ENCODE assay signal across 1 cellular context in genomic region chr7:75842836-75843446, GRCh38.
A peak's percentile ranks its signal among the peaks of the same experiment; 100 is the strongest.
TF ChIP-seq lines count a peak whose summit lies in the region.

No MANE protein-coding gene starts in this region.

TF ChIP-seq in K562, 482 proteins besides CTCF, POLR2A, EP300 and RAD21 (continued from another document and continues in another):
- TF ChIP-seq NEUROD1 (IDR thresholded peaks at IDR 0.05; ENCODE audit: borderline replicate concordance, low read depth, low read length, partially characterized antibody) = peak; percentile 40
- TF ChIP-seq SRF (CRISPR knock-in tag; IDR thresholded peaks at IDR 0.05) = no peak
- TF ChIP-seq RBM15 (IDR thresholded peaks at IDR 0.05; ENCODE audit: insufficient read depth, low read length) = no peak
- TF ChIP-seq ZNF830 (CRISPR knock-in tag; IDR thresholded peaks at IDR 0.05) = no peak
- no peak for TF ChIP-seq TOE1 (IDR thresholded peaks at IDR 0.05; ENCODE audit: borderline replicate concordance)
- TF ChIP-seq TOE1 (CRISPR knock-in tag; IDR thresholded peaks at IDR 0.05; ENCODE audit: borderline replicate concordance, low read depth) = no peak
- TF ChIP-seq SMC3 (conservative IDR thresholded peaks at IDR 0.05; ENCODE audit: insufficient read depth, low read depth, low read length) = no peak
- TF ChIP-seq NONO (IDR thresholded peaks at IDR 0.05; ENCODE audit: low read depth in 2 of 2, low read length in 1 of 2) = no peak
- TF ChIP-seq, protein P1, sequence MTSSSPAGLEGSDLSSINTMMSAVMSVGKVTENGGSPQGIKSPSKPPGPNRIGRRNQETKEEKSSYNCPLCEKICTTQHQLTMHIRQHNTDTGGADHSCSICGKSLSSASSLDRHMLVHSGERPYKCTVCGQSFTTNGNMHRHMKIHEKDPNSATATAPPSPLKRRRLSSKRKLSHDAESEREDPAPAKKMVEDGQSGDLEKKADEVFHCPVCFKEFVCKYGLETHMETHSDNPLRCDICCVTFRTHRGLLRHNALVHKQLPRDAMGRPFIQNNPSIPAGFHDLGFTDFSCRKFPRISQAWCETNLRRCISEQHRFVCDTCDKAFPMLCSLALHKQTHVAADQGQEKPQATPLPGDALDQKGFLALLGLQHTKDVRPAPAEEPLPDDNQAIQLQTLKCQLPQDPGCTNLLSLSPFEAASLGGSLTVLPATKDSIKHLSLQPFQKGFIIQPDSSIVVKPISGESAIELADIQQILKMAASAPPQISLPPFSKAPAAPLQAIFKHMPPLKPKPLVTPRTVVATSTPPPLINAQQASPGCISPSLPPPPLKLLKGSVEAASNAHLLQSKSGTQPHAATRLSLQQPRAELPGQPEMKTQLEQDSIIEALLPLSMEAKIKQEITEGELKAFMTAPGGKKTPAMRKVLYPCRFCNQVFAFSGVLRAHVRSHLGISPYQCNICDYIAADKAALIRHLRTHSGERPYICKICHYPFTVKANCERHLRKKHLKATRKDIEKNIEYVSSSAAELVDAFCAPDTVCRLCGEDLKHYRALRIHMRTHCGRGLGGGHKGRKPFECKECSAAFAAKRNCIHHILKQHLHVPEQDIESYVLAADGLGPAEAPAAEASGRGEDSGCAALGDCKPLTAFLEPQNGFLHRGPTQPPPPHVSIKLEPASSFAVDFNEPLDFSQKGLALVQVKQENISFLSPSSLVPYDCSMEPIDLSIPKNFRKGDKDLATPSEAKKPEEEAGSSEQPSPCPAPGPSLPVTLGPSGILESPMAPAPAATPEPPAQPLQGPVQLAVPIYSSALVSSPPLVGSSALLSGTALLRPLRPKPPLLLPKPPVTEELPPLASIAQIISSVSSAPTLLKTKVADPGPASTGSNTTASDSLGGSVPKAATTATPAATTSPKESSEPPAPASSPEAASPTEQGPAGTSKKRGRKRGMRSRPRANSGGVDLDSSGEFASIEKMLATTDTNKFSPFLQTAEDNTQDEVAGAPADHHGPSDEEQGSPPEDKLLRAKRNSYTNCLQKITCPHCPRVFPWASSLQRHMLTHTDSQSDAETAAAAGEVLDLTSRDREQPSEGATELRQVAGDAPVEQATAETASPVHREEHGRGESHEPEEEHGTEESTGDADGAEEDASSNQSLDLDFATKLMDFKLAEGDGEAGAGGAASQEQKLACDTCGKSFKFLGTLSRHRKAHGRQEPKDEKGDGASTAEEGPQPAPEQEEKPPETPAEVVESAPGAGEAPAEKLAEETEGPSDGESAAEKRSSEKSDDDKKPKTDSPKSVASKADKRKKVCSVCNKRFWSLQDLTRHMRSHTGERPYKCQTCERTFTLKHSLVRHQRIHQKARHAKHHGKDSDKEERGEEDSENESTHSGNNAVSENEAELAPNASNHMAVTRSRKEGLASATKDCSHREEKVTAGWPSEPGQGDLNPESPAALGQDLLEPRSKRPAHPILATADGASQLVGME (CRISPR knock-in tag; IDR thresholded peaks at IDR 0.05) = no peak
- no peak for TF ChIP-seq ZNF217 (CRISPR knock-in tag; IDR thresholded peaks at IDR 0.05)
- no peak for TF ChIP-seq POLR3G (IDR thresholded peaks at IDR 0.05; ENCODE audit: extremely low read depth, insufficient read length, insufficient replicate concordance)
- TF ChIP-seq, protein P2, sequence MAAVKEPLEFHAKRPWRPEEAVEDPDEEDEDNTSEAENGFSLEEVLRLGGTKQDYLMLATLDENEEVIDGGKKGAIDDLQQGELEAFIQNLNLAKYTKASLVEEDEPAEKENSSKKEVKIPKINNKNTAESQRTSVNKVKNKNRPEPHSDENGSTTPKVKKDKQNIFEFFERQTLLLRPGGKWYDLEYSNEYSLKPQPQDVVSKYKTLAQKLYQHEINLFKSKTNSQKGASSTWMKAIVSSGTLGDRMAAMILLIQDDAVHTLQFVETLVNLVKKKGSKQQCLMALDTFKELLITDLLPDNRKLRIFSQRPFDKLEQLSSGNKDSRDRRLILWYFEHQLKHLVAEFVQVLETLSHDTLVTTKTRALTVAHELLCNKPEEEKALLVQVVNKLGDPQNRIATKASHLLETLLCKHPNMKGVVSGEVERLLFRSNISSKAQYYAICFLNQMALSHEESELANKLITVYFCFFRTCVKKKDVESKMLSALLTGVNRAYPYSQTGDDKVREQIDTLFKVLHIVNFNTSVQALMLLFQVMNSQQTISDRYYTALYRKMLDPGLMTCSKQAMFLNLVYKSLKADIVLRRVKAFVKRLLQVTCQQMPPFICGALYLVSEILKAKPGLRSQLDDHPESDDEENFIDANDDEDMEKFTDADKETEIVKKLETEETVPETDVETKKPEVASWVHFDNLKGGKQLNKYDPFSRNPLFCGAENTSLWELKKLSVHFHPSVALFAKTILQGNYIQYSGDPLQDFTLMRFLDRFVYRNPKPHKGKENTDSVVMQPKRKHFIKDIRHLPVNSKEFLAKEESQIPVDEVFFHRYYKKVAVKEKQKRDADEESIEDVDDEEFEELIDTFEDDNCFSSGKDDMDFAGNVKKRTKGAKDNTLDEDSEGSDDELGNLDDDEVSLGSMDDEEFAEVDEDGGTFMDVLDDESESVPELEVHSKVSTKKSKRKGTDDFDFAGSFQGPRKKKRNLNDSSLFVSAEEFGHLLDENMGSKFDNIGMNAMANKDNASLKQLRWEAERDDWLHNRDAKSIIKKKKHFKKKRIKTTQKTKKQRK (IDR thresholded peaks at IDR 0.05; ENCODE audit: borderline replicate concordance, low read depth, low read length) = no peak
- TF ChIP-seq KDM1A (IDR thresholded peaks at IDR 0.05) = peak; percentile 35 to 38; a peak in 2 of 4 replicates
- TF ChIP-seq, protein P3, sequence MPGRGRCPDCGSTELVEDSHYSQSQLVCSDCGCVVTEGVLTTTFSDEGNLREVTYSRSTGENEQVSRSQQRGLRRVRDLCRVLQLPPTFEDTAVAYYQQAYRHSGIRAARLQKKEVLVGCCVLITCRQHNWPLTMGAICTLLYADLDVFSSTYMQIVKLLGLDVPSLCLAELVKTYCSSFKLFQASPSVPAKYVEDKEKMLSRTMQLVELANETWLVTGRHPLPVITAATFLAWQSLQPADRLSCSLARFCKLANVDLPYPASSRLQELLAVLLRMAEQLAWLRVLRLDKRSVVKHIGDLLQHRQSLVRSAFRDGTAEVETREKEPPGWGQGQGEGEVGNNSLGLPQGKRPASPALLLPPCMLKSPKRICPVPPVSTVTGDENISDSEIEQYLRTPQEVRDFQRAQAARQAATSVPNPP (IDR thresholded peaks at IDR 0.05; ENCODE audit: borderline replicate concordance, insufficient read depth, insufficient read length) = no peak
- no peak for TF ChIP-seq ZNF3 (CRISPR knock-in tag; IDR thresholded peaks at IDR 0.05)
- TF ChIP-seq ZNF76 (CRISPR knock-in tag; IDR thresholded peaks at IDR 0.05; ENCODE audit: borderline replicate concordance) = no peak
- TF ChIP-seq CBX8 (IDR thresholded peaks at IDR 0.05; ENCODE audit: borderline replicate concordance, extremely low read depth, low read depth, low read length, poor library complexity, severe bottlenecking) = no peak
- no peak for TF ChIP-seq CXXC5 (CRISPR knock-in tag; IDR thresholded peaks at IDR 0.05)
- TF ChIP-seq ZC3H11A (IDR thresholded peaks at IDR 0.05; ENCODE audit: low read depth, low read length) = no peak
- TF ChIP-seq ZNF507 (tag; conservative IDR thresholded peaks at IDR 0.05) = no peak
- TF ChIP-seq ADNP (tag; IDR thresholded peaks at IDR 0.05) = no peak
- TF ChIP-seq ETS1 (conservative IDR thresholded peaks at IDR 0.05; ENCODE audit: control insufficient read depth, low read depth, low read length) = 0 out of 2 replicates have a peak, but pooled peaks have one; percentile 49
- TF ChIP-seq RBM34 (IDR thresholded peaks at IDR 0.05; ENCODE audit: borderline replicate concordance, insufficient read depth, low read length) = no peak
- TF ChIP-seq, protein P4, sequence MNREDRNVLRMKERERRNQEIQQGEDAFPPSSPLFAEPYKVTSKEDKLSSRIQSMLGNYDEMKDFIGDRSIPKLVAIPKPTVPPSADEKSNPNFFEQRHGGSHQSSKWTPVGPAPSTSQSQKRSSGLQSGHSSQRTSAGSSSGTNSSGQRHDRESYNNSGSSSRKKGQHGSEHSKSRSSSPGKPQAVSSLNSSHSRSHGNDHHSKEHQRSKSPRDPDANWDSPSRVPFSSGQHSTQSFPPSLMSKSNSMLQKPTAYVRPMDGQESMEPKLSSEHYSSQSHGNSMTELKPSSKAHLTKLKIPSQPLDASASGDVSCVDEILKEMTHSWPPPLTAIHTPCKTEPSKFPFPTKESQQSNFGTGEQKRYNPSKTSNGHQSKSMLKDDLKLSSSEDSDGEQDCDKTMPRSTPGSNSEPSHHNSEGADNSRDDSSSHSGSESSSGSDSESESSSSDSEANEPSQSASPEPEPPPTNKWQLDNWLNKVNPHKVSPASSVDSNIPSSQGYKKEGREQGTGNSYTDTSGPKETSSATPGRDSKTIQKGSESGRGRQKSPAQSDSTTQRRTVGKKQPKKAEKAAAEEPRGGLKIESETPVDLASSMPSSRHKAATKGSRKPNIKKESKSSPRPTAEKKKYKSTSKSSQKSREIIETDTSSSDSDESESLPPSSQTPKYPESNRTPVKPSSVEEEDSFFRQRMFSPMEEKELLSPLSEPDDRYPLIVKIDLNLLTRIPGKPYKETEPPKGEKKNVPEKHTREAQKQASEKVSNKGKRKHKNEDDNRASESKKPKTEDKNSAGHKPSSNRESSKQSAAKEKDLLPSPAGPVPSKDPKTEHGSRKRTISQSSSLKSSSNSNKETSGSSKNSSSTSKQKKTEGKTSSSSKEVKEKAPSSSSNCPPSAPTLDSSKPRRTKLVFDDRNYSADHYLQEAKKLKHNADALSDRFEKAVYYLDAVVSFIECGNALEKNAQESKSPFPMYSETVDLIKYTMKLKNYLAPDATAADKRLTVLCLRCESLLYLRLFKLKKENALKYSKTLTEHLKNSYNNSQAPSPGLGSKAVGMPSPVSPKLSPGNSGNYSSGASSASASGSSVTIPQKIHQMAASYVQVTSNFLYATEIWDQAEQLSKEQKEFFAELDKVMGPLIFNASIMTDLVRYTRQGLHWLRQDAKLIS (CRISPR knock-in tag; IDR thresholded peaks at IDR 0.05) = no peak
- TF ChIP-seq POLR2AphosphoS5 (IDR thresholded peaks at IDR 0.05; ENCODE audit: control insufficient read depth, insufficient read depth, low read depth, low read length) = peak; percentile 82
- no peak for TF ChIP-seq ZNF707 (CRISPR knock-in tag; conservative IDR thresholded peaks at IDR 0.05)
- no peak; the same call in 1 of the 2 replicates for TF ChIP-seq OTX1 (CRISPR knock-in tag; IDR thresholded peaks at IDR 0.05)
- TF ChIP-seq, protein P5, sequence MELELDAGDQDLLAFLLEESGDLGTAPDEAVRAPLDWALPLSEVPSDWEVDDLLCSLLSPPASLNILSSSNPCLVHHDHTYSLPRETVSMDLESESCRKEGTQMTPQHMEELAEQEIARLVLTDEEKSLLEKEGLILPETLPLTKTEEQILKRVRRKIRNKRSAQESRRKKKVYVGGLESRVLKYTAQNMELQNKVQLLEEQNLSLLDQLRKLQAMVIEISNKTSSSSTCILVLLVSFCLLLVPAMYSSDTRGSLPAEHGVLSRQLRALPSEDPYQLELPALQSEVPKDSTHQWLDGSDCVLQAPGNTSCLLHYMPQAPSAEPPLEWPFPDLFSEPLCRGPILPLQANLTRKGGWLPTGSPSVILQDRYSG (tag; conservative IDR thresholded peaks at IDR 0.05; ENCODE audit: low read depth) = no peak
- TF ChIP-seq TSC22D4 (tag; IDR thresholded peaks at IDR 0.05) = no peak
- TF ChIP-seq CUX1 (CRISPR knock-in tag; IDR thresholded peaks at IDR 0.05) = no peak
- no peak for TF ChIP-seq NFIC (IDR thresholded peaks at IDR 0.05)
- TF ChIP-seq ZNF717 (CRISPR knock-in tag; IDR thresholded peaks at IDR 0.05) = no peak
- no peak for TF ChIP-seq TRIM28 (IDR thresholded peaks at IDR 0.05)
- no peak for TF ChIP-seq MYC (IDR thresholded peaks at IDR 0.05; ENCODE audit: low read depth, low read length)
- TF ChIP-seq MYC (CRISPR knock-in tag; IDR thresholded peaks at IDR 0.05; ENCODE audit: borderline replicate concordance, low read depth) = no peak
- TF ChIP-seq BRF1 (IDR thresholded peaks at IDR 0.05; ENCODE audit: borderline replicate concordance, extremely low read depth, insufficient read length) = no peak
- TF ChIP-seq CBFB (CRISPR knock-in tag; IDR thresholded peaks at IDR 0.05) = no peak
- no peak for TF ChIP-seq POLR3A (IDR thresholded peaks at IDR 0.05; ENCODE audit: borderline replicate concordance, extremely low read depth, insufficient read depth, insufficient read length)
- no peak for TF ChIP-seq KHSRP (IDR thresholded peaks at IDR 0.05)
